Comparison of ENCODE assay signal across 1 cellular context in genomic region chr4:2866891-2867290, GRCh38.
TF ChIP-seq lines count a peak whose summit lies in the region.

No MANE protein-coding gene starts in this region.

TF ChIP-seq in GM23338, 12 proteins besides CTCF, POLR2A, EP300 and RAD21 (continued from another document):
- no peak for TF ChIP-seq ZNF462 (CRISPR knock-in tag; IDR thresholded peaks at IDR 0.05)
- no peak for TF ChIP-seq POLR2AphosphoS5 (IDR thresholded peaks at IDR 0.05; ENCODE audit: low read depth)
- no peak for TF ChIP-seq ZNF114 (CRISPR knock-in tag; IDR thresholded peaks at IDR 0.05)
- no peak for TF ChIP-seq ETS1 (IDR thresholded peaks at IDR 0.05)
